9 cellular contexts compared by ENCODE assay signal in the genomic region with DNA sequence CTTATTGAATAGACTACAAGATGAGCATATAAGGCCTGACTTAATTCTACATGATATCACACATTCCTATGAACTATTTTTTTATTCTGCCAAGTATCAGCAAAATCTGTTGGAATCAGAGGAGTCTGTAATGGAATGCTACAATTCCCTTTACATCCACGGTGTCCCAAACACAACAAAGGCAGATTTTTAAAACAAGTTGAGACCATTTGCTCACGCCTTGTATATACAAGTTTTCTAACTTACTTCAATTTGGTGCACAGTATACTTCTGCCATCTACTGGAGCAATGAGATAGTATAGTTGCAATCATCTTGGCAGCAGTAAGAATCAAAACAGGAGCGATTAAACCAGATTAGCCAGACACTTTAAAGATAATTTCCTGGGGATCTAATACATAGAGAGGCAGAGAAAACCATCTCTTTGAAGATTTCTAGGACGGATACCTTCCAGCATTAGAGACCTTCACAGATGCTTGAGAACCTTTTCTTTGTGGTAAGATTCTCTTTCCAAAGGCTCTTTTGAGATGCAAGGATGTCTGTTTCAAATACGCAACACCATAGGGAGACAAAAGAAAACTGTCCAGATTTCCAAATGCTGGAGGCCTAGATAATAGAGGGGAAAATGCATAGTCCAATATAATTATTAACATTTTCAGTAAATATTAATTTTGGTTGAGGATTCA.
DNase-seq lines count a peak whose midpoint lies in the region; ATAC-seq and TF ChIP-seq lines count a peak whose summit lies in the region.
"Had no signal": no experiment of that assay in that cellular context is flagged by ENCODE, and none has a peak within 500 bp of the region (broad histone marks: within the 10 kb centered on the region; RNA-seq: fewer than 3 reads in every experiment).

No MANE protein-coding gene starts in this region.

- H3K36me3 Mint-ChIP-seq in brain, result no peaks in the 10 kb centered on the region
- no peaks in the 10 kb centered on the region for H3K36me3 Mint-ChIP-seq in progenitor cell of endocrine pancreas (ENCODE audit: insufficient read depth)

- H3F3A ChIP-seq in MM.1S (ENCODE audit: insufficient read depth, low read length), result no peaks in the 10 kb centered on the region

- H3K4me3 ChIP-seq in MM.1S (ENCODE audit: low read length), result no peak overlapping the region
- no peak overlapping the region for H3K4me3 ChIP-seq in lower lobe of right lung
- no peak overlapping the region for H3K4me3 ChIP-seq in tibial artery
- H3K4me3 ChIP-seq: HAP-1 had no signal

- H3K4me1 Mint-ChIP-seq in brain (peaks cover 7% of the 10 kb centered on the region), progenitor cell of endocrine pancreas (ENCODE audit: low read depth) (no peaks in the 10 kb centered on the region)

- H3K9ac ChIP-seq in MM.1S (ENCODE audit: low read length), result no peak overlapping the region

- no peak overlapping the region for H2AFZ ChIP-seq in MM.1S (ENCODE audit: low read length)

- H3K4me2 ChIP-seq in MM.1S (ENCODE audit: low read depth, low read length), result no peak overlapping the region

- H3K27ac ChIP-seq in MM.1S (ENCODE audit: low read length), result no peak overlapping the region
- H3K27ac ChIP-seq in lower lobe of right lung, result no peak overlapping the region
- H3K27ac ChIP-seq in tibial artery, result no peak overlapping the region

- no peaks in the 10 kb centered on the region for H3K27me3 ChIP-seq in MM.1S (replicated peaks; ENCODE audit: insufficient read depth, low read length)
- H3K27me3 ChIP-seq in lower lobe of right lung (ENCODE audit: low read depth), result no peaks in the 10 kb centered on the region
- no peaks in the 10 kb centered on the region for H3K27me3 ChIP-seq in tibial artery

- H3K4me3 Mint-ChIP-seq in brain (no peak overlapping the region), progenitor cell of endocrine pancreas (ENCODE audit: low read depth) (no peak overlapping the region)

- H3K27ac Mint-ChIP-seq in brain, result peak overlapping the region in 1 of 5 experiments; percentile 10
- no peak overlapping the region for H3K27ac Mint-ChIP-seq in progenitor cell of endocrine pancreas

- H3K4me1 ChIP-seq in MM.1S (ENCODE audit: low read length), result no peaks in the 10 kb centered on the region
- H3K4me1 ChIP-seq in lower lobe of right lung, result no peaks in the 10 kb centered on the region
- H3K4me1 ChIP-seq in tibial artery, result no peaks in the 10 kb centered on the region
- H3K4me1 ChIP-seq: HAP-1 had no signal

- DNase-seq in MM.1S, result no peak
- no peak for DNase-seq in progenitor cell of endocrine pancreas (ENCODE audit: low spot score, unreplicated experiment)
- no peak for DNase-seq in lower lobe of right lung
- DNase-seq in tibial artery, result no peak
- DNase-seq: T-helper 2 cell had no signal

- H3K9me2 ChIP-seq in MM.1S (replicated peaks; ENCODE audit: insufficient read depth, low read length), result no peaks in the 10 kb centered on the region

- intact Hi-C loops in lower lobe of right lung (cut with DNase I), result no loop called here
- intact Hi-C loops in tibial artery (cut with DNase I; ENCODE audit: low total_unique reads), result no loop called here

- peak; percentile 66 for ATAC-seq in GM18511 (IDR thresholded peaks at IDR 0.05; ENCODE audit: unreplicated experiment)
- ATAC-seq in HG03460 (IDR thresholded peaks at IDR 0.05; ENCODE audit: unreplicated experiment), result no peak
- no peak for ATAC-seq in lower lobe of right lung

- H4K20me1 ChIP-seq in MM.1S (ENCODE audit: insufficient read depth, low read length), result no peaks in the 10 kb centered on the region

- TF ChIP-seq CTCF in MM.1S (IDR thresholded peaks at IDR 0.05; ENCODE audit: low read length) (peak; percentile 24), brain (conservative IDR thresholded peaks at IDR 0.05) (peak; percentile 47 to 74), progenitor cell of endocrine pancreas (IDR thresholded peaks at IDR 0.05; ENCODE audit: unreplicated experiment) (peak; percentile 61), lower lobe of right lung (IDR thresholded peaks at IDR 0.05) (no peak), tibial artery (IDR thresholded peaks at IDR 0.05) (no peak)

- H3K79me2 ChIP-seq in MM.1S (ENCODE audit: low read length), result no peaks in the 10 kb centered on the region

- H3K27me3 Mint-ChIP-seq in brain (no peaks in the 10 kb centered on the region), progenitor cell of endocrine pancreas (no peaks in the 10 kb centered on the region)

- H3K9me3 ChIP-seq in MM.1S (replicated peaks; ENCODE audit: insufficient read depth, low read length) (no peaks in the 10 kb centered on the region), lower lobe of right lung (no peaks in the 10 kb centered on the region), tibial artery (no peaks in the 10 kb centered on the region)
- H3K9me3 ChIP-seq: HAP-1 had no signal

- peaks cover 0 to 7% (median 0%) of the 10 kb centered on the region in 5 experiments for H3K9me3 Mint-ChIP-seq in brain
- H3K9me3 Mint-ChIP-seq in progenitor cell of endocrine pancreas (ENCODE audit: low read depth), result peaks cover 3% of the 10 kb centered on the region

- H3K36me3 ChIP-seq in MM.1S (replicated peaks; ENCODE audit: insufficient read depth, low read length) (no peaks in the 10 kb centered on the region), lower lobe of right lung (no peaks in the 10 kb centered on the region), tibial artery (no peaks in the 10 kb centered on the region)
- H3K36me3 ChIP-seq: HAP-1 had no signal

Comparison
In these comparisons a context has a peak if more than half of its experiments do, and no peak if none do; other contexts are left out.
1. CTCF ChIP-seq: peak in MM.1S (single experiment), brain (2 of 2) and progenitor cell of endocrine pancreas (single experiment); none in lower lobe of right lung (single experiment) and tibial artery (0 of 2).